Comparison of ENCODE assay signal across 14 cellular contexts in the genomic region with DNA sequence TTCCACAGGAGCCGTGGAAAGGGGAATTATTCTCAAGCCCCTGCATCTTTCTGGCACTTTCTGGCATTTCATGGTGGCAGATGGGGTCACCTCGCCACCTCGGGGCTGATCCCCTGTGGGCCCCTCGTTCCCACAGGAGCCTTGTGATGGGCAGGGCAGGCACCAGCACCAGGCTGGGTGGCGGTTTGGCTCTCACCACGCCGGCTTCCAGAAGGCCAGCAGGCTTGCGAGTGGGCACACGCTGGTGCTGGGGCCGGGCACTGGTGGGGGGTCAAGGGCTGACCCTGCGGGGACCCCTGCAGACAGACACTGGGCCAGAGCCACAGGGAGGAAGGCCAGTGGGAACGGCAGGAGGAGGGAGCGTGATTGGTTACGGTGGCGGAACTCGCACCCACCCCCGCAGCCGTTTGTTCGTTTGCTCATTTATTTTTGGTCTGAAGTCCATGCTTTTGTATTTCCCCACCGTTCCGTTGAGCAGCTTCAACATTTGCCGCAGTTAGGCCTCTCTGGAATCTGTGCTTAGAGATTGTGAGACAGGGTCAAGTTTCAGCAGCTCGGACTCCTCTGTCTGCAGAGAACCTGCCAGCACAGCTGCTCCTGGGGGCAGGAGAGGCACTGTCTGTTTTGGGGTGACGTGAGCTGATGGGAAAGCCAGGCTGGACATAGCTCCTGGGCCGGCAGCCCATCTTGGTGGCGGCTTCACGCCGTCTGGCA. TPM values are rescaled to one million over a fixed set of nuclear protein-coding genes. Genes with fewer than 3 reads are reported as not detected.
A peak's percentile ranks its signal among the peaks of the same experiment; 100 is the strongest.
DNase-seq lines count a peak whose midpoint lies in the region; ATAC-seq, FAIRE-seq and TF ChIP-seq lines count a peak whose summit lies in the region.
"Had no signal": no experiment of that assay in that cellular context is flagged by ENCODE, and none has a peak within 500 bp of the region (broad histone marks: within the 10 kb centered on the region; RNA-seq: fewer than 3 reads in every experiment).

No MANE protein-coding gene starts in this region.

- no peaks in the 10 kb centered on the region for H3K36me3 Mint-ChIP-seq in WTC11

- no peaks in the 10 kb centered on the region for H3K9me3 Mint-ChIP-seq in WTC11
- H3K9me3 Mint-ChIP-seq: CD4-positive, alpha-beta T cell had no signal

- no peak overlapping the region for H3K4me2 ChIP-seq in osteoblast (ENCODE audit: insufficient read depth, low read length)

- H4K20me1 ChIP-seq in osteoblast (ENCODE audit: insufficient read depth, low read length) = no peaks in the 10 kb centered on the region

- no peak for TF ChIP-seq POLR2A in GM12891 (IDR thresholded peaks at IDR 0.05; ENCODE audit: low read depth, low read length)

- H3K27ac Mint-ChIP-seq in WTC11 = peak overlapping the region; percentile 93
- H3K27ac Mint-ChIP-seq: CD4-positive, alpha-beta T cell; T-helper 17 cell had no signal

- no peaks in the 10 kb centered on the region for H3K79me2 ChIP-seq in osteoblast (ENCODE audit: insufficient read depth, low read length)

- intact Hi-C loops in Right ventricle myocardium superior (cut with DNase I) = no loop called here
- intact Hi-C loops in mucosa of descending colon (cut with DNase I, micrococcal nuclease) = no loop called here

- no peaks in the 10 kb centered on the region; the same call in 1 of the 2 replicates for H3K27me3 Mint-ChIP-seq in WTC11 (ENCODE audit: low read depth)

- CTCF ChIA-PET in WTC11 (lab: Charles Lee) = interaction anchor here (1.1 to 2.2 kb wide), 3 partner anchors 29 to 101 kb away, joined by 3 to 7 read pairs (median 4); no protein-coding TSS in a partner anchor

- TF ChIP-seq CTCF in WTC11 (IDR thresholded peaks at IDR 0.05) = no peak
- TF ChIP-seq CTCF in mucosa of descending colon (IDR thresholded peaks at IDR 0.05) = no peak
- TF ChIP-seq CTCF in thoracic aorta (IDR thresholded peaks at IDR 0.05) = no peak
- no peak for TF ChIP-seq CTCF in osteoblast (IDR thresholded peaks at IDR 0.05; ENCODE audit: extremely low read depth, low read depth, low read length)

- H2AFZ ChIP-seq in osteoblast (ENCODE audit: low read length) = no peak overlapping the region

- POLR2A ChIA-PET in WTC11 (lab: Charles Lee) = interaction anchor here (1.1 kb wide), 1 partner anchor 17 kb away, joined by 3 read pairs; no protein-coding TSS in a partner anchor

- DNase-seq in WTC11 (ENCODE audit: low spot score) (no peak), Right ventricle myocardium superior (peak; percentile 45), mucosa of descending colon (peak in 2 of 3 donors; percentile 3 to 48), thoracic aorta (ENCODE audit: low spot score) (no peak), GM12891 (ENCODE audit: insufficient read length, low spot score) (no peak), SIG-M5 (lab: John Stamatoyannopoulos, UW) (no peak), osteoblast (ENCODE audit: insufficient read length, low spot score, missing footprints) (no peak)
- DNase-seq: activated CD4-positive, alpha-beta T cell treated with anti-CD3 and anti-CD28 coated beads, Interleukin-2, amount 50 U/mL, for 4 hours; activated naive CD4-positive, alpha-beta T cell treated with Interleukin-2 at 50 U/mL for 16 hours; CD4-positive, alpha-beta T cell; hippocampal formation; NCI-H2029 treated with DMSO at 0.1 percent for 48 hours; T-helper 17 cell had no signal

- H3K36me3 ChIP-seq in mucosa of descending colon (ENCODE audit: low read depth) (no peaks in the 10 kb centered on the region), thoracic aorta (no peaks in the 10 kb centered on the region), osteoblast (ENCODE audit: insufficient read depth, low read length) (no peaks in the 10 kb centered on the region)

- H3K4me3 Mint-ChIP-seq in WTC11 = no peak overlapping the region
- H3K4me3 Mint-ChIP-seq: CD4-positive, alpha-beta T cell; T-helper 17 cell had no signal

- H3K4me1 Mint-ChIP-seq in WTC11 = peaks cover 84% of the 10 kb centered on the region
- H3K4me1 Mint-ChIP-seq: T-helper 17 cell had no signal

- H3K9me3 ChIP-seq in mucosa of descending colon = no peaks in the 10 kb centered on the region
- no peaks in the 10 kb centered on the region for H3K9me3 ChIP-seq in thoracic aorta
- H3K9me3 ChIP-seq in osteoblast (ENCODE audit: low read depth, low read length) = no peaks in the 10 kb centered on the region

- no peak for FAIRE-seq in GM12891 (lab: Jason Lieb, UNC)

- H3K27ac ChIP-seq in thoracic aorta = peak overlapping the region; percentile 65 to 73
- H3K27ac ChIP-seq in osteoblast (ENCODE audit: low read depth, low read length) = no peak overlapping the region

- no peak overlapping the region for H3K4me3 ChIP-seq in mucosa of descending colon
- H3K4me3 ChIP-seq in thoracic aorta = peak overlapping the region; percentile 29
- H3K4me3 ChIP-seq in osteoblast (ENCODE audit: insufficient read depth, low read length) = no peak overlapping the region

- no peaks in the 10 kb centered on the region for H3K27me3 ChIP-seq in thoracic aorta (replicated peaks; ENCODE audit: insufficient read depth)
- peaks cover 3% of the 10 kb centered on the region for H3K27me3 ChIP-seq in osteoblast (ENCODE audit: insufficient read depth, low read length)

- H3K4me1 ChIP-seq in mucosa of descending colon (ENCODE audit: low read depth) (peaks cover 6% of the 10 kb centered on the region), thoracic aorta (ENCODE audit: control insufficient read depth in 1 of 2, low read depth in 2 of 2) (peaks cover 22 to 71% of the 10 kb centered on the region in 2 donors), osteoblast (ENCODE audit: insufficient read depth, low read length) (no peaks in the 10 kb centered on the region)

- ATAC-seq in WTC11 (no peak), Right ventricle myocardium superior (ENCODE audit: poor library complexity) (peak; percentile 3), mucosa of descending colon (no peak), thoracic aorta (ENCODE audit: insufficient number of reproducible peaks, low FRiP score, low read depth) (no peak), HG02840 (IDR thresholded peaks at IDR 0.05; ENCODE audit: low FRiP score, unreplicated experiment) (no peak)
- ATAC-seq: T-helper 17 cell had no signal

TF ChIP-seq in GM12891, 5 proteins besides CTCF, POLR2A, EP300 and RAD21:
- no peak for TF ChIP-seq POU2F2 (IDR thresholded peaks at IDR 0.05; ENCODE audit: low read depth, low read length)
- no peak for TF ChIP-seq POLR2AphosphoS5 (IDR thresholded peaks at IDR 0.05; ENCODE audit: low read depth, low read length)
- TF ChIP-seq PAX5 (IDR thresholded peaks at IDR 0.05; ENCODE audit: insufficient read depth, low read length, severe bottlenecking) = no peak
- TF ChIP-seq SPI1 (IDR thresholded peaks at IDR 0.05; ENCODE audit: low read depth, low read length) = no peak
- no peak for TF ChIP-seq TAF1 (IDR thresholded peaks at IDR 0.05; ENCODE audit: low read depth, low read length)

RNA-seq across cellular contexts. Expression of gene COL18A1, which starts 5.3 kb away (rescaled TPM):
- total RNA-seq in WTC11 (2021) = 231 to 241 TPM (median 231 TPM) in 3 replicates
- 44.2 TPM for total RNA-seq in Right ventricle myocardium superior
- 10 to 100 TPM in 2 of 3 donors, 1 to 10 TPM in 1; 4.6 to 46.9 (median 21.3) TPM for total RNA-seq in mucosa of descending colon
- total RNA-seq in thoracic aorta = 100 to 1,000 TPM; 507 to 811 TPM
- polyA plus RNA-seq in GM12891 (2012; ENCODE audit: low read depth, missing spikeins) = 0.54 TPM
- 8.3 and 8.8 TPM in 2 replicates for total RNA-seq in osteoblast

Comparison
In these comparisons a context has a peak if more than half of its experiments do, and no peak if none do; other contexts are left out.
1. DNase-seq: peak in Right ventricle myocardium superior (single experiment) and mucosa of descending colon (2 of 3); none in WTC11 (single experiment), thoracic aorta (single experiment), GM12891 (single experiment), SIG-M5 (single experiment) and osteoblast (single experiment).